Comparison of ENCODE assay signal across 16 cellular contexts in genomic region chr20:38002422-38002821, GRCh38.
"Had no signal": no experiment of that assay in that cellular context is flagged by ENCODE, and none has a peak within 500 bp of the region (broad histone marks: within the 10 kb centered on the region; RNA-seq: fewer than 3 reads in every experiment).

No MANE protein-coding gene starts in this region.

- DNase-seq: amygdala; heart left ventricle; occipital lobe; right lobe of liver; stimulated activated CD4-positive, alpha-beta T cell treated with anti-CD3 and anti-CD28 coated beads, Interleukin-2, amount 100 ng/mL, for 24 hours had no signal

- H3K4me1 Mint-ChIP-seq: WTC11 had no signal

- H3K9me3 ChIP-seq: heart left ventricle, prostate gland, right lobe of liver had no signal

- H3K27me3 Mint-ChIP-seq: activated naive CD4-positive, alpha-beta T cell treated with anti-CD3 and anti-CD28 coated beads, Interleukin-2, amount 50 U/mL, for 24 hours; type B pancreatic cell had no signal

- ATAC-seq: WTC11 had no signal

- H3K4me3 Mint-ChIP-seq: activated naive CD4-positive, alpha-beta T cell treated with anti-CD3 and anti-CD28 coated beads, Interleukin-2, amount 50 U/mL, for 24 hours; nephron; T-helper 1 cell treated with Interleukin-12 subunit alpha and Interleukin-12 subunit beta and Interleukin-4 antibody, amounts not matched to agents 30 μg/mL and 1 μg/mL, for 36 hours; type B pancreatic cell; WTC11 had no signal

- H3K27ac Mint-ChIP-seq: activated naive CD4-positive, alpha-beta T cell treated with anti-CD3 and anti-CD28 coated beads, Interleukin-2, amount 50 U/mL, for 24 hours; activated T-helper 2 cell treated with anti-CD3 and anti-CD28 coated beads, Interferon-gamma antibody, Interleukin-2, Interleukin-4, amounts not matched to agents 10 μg/mL and 5 μg/mL and 100 μg/mL, durations not matched to agents 14 hours and 24 hours and 36 hours; nephron; T-helper 1 cell treated with Interleukin-12 subunit alpha and Interleukin-12 subunit beta and Interleukin-4 antibody, amounts not matched to agents 30 μg/mL and 1 μg/mL, for 36 hours; type B pancreatic cell; WTC11 had no signal

- H3K27me3 ChIP-seq: heart left ventricle, right lobe of liver had no signal

- H3K4me1 ChIP-seq: prostate gland, right lobe of liver had no signal

- H3K4me3 ChIP-seq: heart left ventricle, prostate gland, right lobe of liver, SK-N-MC had no signal

- FAIRE-seq: bronchial epithelial cell, frontal cortex, islet of Langerhans had no signal

- H3K9me3 Mint-ChIP-seq: activated naive CD4-positive, alpha-beta T cell treated with anti-CD3 and anti-CD28 coated beads, Interleukin-2, amount 50 U/mL, for 24 hours; activated T-helper 2 cell treated with anti-CD3 and anti-CD28 coated beads, Interferon-gamma antibody, Interleukin-2, Interleukin-4, amounts not matched to agents 10 μg/mL and 5 μg/mL and 100 μg/mL, durations not matched to agents 14 hours and 24 hours and 36 hours; nephron; T-helper 1 cell treated with Interleukin-12 subunit alpha and Interleukin-12 subunit beta and Interleukin-4 antibody, amounts not matched to agents 30 μg/mL and 1 μg/mL, for 36 hours; type B pancreatic cell; WTC11 had no signal

- H3K27ac ChIP-seq: heart left ventricle, prostate gland, right lobe of liver, SK-N-MC had no signal
